In genomic region chr1:230393722-230394121, GRCh38 we compare ENCODE assay signal across 24 cellular contexts. TPM values are rescaled to one million over a fixed set of nuclear protein-coding genes. Genes with fewer than 3 reads are reported as not detected.
DNase-seq lines count a peak whose midpoint lies in the region; ATAC-seq and TF ChIP-seq lines count a peak whose summit lies in the region.
"Had no signal": no experiment of that assay in that cellular context is flagged by ENCODE, and none has a peak within 500 bp of the region (broad histone marks: within the 10 kb centered on the region; RNA-seq: fewer than 3 reads in every experiment).

No MANE protein-coding gene starts in this region.

- no peak overlapping the region for H3K4me3 Mint-ChIP-seq in WTC11
- H3K4me3 Mint-ChIP-seq in nephron progenitor cell: no peak overlapping the region
- H3K4me3 Mint-ChIP-seq: CD14-positive monocyte; CD8-positive, alpha-beta memory T cell; HFFc6 had no signal

- H3K4me1 ChIP-seq in BE2C (peaks cover 9% of the 10 kb centered on the region; the same call in 1 of the 2 replicates), ES-I3 (ENCODE audit: insufficient read depth, low read length) (peaks cover 23% of the 10 kb centered on the region), lower lobe of right lung (no peaks in the 10 kb centered on the region)
- H3K4me1 ChIP-seq: SJSA1 had no signal

- POLR2A ChIA-PET in WTC11 (lab: Charles Lee): no interaction called here

- H3K36me3 ChIP-seq in BE2C (0 out of 2 replicates have a peak, but pooled peaks cover 2% of the 10 kb centered on the region), ES-I3 (ENCODE audit: insufficient read depth, low read length) (no peaks in the 10 kb centered on the region), lower lobe of right lung (no peaks in the 10 kb centered on the region)
- H3K36me3 ChIP-seq: MG63, SJSA1 had no signal

- no peaks in the 10 kb centered on the region for H3K9me3 Mint-ChIP-seq in WTC11
- H3K9me3 Mint-ChIP-seq in nephron progenitor cell: peaks cover 23% of the 10 kb centered on the region

- CTCF ChIA-PET in WTC11 (lab: Charles Lee): interaction anchor here (1.1 to 1.8 kb wide), 2 partner anchors 10 to 188 kb away, joined by 3 to 4 read pairs; no protein-coding TSS in a partner anchor

- H3K4me3 ChIP-seq in BE2C (ENCODE audit: low read depth, low read length): no peak overlapping the region
- H3K4me3 ChIP-seq in lower lobe of right lung: no peak overlapping the region
- H3K4me3 ChIP-seq: MG63, PC-9, SJSA1 had no signal

- H3K9ac ChIP-seq in ES-I3 (ENCODE audit: low read depth, low read length): peak overlapping the region; percentile 35; the same call in 1 of the 2 replicates

- DNase-seq in BE2C (peak; percentile 28), WTC11 (ENCODE audit: low spot score) (no peak), nephron progenitor cell (no peak), glomerular visceral epithelial cell (ENCODE audit: extremely low spot score) (no peak), lower lobe of right lung (no peak)
- DNase-seq: AML-193; CD8-positive, alpha-beta memory T cell; DMS153; DND-41; HFFc6; IMR-90; KG1; MG63; NCI-H2081; NCI-H524; NCI-H82; PC-9; Right ventricle myocardium superior; RPMI8226; T-helper 1 cell had no signal

- no peak overlapping the region for H3K27ac ChIP-seq in lower lobe of right lung
- H3K27ac ChIP-seq: PC-9, SJSA1 had no signal

- H3K36me3 Mint-ChIP-seq in WTC11: no peaks in the 10 kb centered on the region; the same call in 1 of the 2 replicates
- H3K36me3 Mint-ChIP-seq in nephron progenitor cell (ENCODE audit: low read depth): peaks cover 5% of the 10 kb centered on the region
- H3K36me3 Mint-ChIP-seq: CD14-positive monocyte; CD8-positive, alpha-beta memory T cell had no signal

- TF ChIP-seq CTCF in BE2C (IDR thresholded peaks at IDR 0.05; ENCODE audit: low read depth, low read length) (no peak), WTC11 (IDR thresholded peaks at IDR 0.05) (no peak), nephron progenitor cell (IDR thresholded peaks at IDR 0.05) (no peak), lower lobe of right lung (IDR thresholded peaks at IDR 0.05) (no peak)

- H3K9me3 ChIP-seq in BE2C (no peaks in the 10 kb centered on the region), ES-I3 (ENCODE audit: control insufficient read depth, insufficient read depth, low read length) (no peaks in the 10 kb centered on the region), lower lobe of right lung (no peaks in the 10 kb centered on the region)
- H3K9me3 ChIP-seq: MG63, SJSA1 had no signal

- ATAC-seq in WTC11 (no peak), lower lobe of right lung (no peak), HG03159 (IDR thresholded peaks at IDR 0.05; ENCODE audit: unreplicated experiment) (no peak)

- H3K27me3 ChIP-seq in BE2C (no peaks in the 10 kb centered on the region), lower lobe of right lung (ENCODE audit: low read depth) (no peaks in the 10 kb centered on the region)
- H3K27me3 ChIP-seq: MG63, SJSA1 had no signal

- H3K27me3 Mint-ChIP-seq in WTC11 (ENCODE audit: low read depth) (no peaks in the 10 kb centered on the region), nephron progenitor cell (ENCODE audit: low read depth, poor library complexity) (peaks cover 6% of the 10 kb centered on the region)

- H3K27ac Mint-ChIP-seq in WTC11 (peak overlapping the region; percentile 12), nephron progenitor cell (peak overlapping the region; percentile 31)
- H3K27ac Mint-ChIP-seq: CD14-positive monocyte; CD8-positive, alpha-beta memory T cell; HFFc6 had no signal

- peaks cover 49% of the 10 kb centered on the region for H3K4me1 Mint-ChIP-seq in WTC11
- H3K4me1 Mint-ChIP-seq in nephron progenitor cell: peaks cover 12% of the 10 kb centered on the region
- H3K4me1 Mint-ChIP-seq: CD14-positive monocyte; CD8-positive, alpha-beta memory T cell had no signal

- intact Hi-C loops in lower lobe of right lung (cut with DNase I): no loop called here

TF ChIP-seq in WTC11, 78 proteins besides CTCF, POLR2A, EP300 and RAD21:
- TF ChIP-seq ZMAT4 (CRISPR knock-in tag; IDR thresholded peaks at IDR 0.05): no peak
- TF ChIP-seq RORB (CRISPR knock-in tag; IDR thresholded peaks at IDR 0.05): no peak
- no peak for TF ChIP-seq ZNF281 (CRISPR knock-in tag; IDR thresholded peaks at IDR 0.05)
- TF ChIP-seq USF2 (CRISPR knock-in tag; IDR thresholded peaks at IDR 0.05): no peak
- TF ChIP-seq SMAD3 (CRISPR knock-in tag; IDR thresholded peaks at IDR 0.05; ENCODE audit: borderline replicate concordance): no peak
- no peak for TF ChIP-seq PRRX2 (CRISPR knock-in tag; IDR thresholded peaks at IDR 0.05)
- no peak for TF ChIP-seq ZNF219 (CRISPR knock-in tag; IDR thresholded peaks at IDR 0.05; ENCODE audit: borderline replicate concordance)
TF ChIP-seq in WTC11: peak in this region for 0.

RNA-seq across cellular contexts. Expression of gene PGBD5, which starts 32.4 kb away (rescaled TPM):
- polyA plus RNA-seq in BE2C (2012; ENCODE audit: insufficient read depth, insufficient read length, low read depth): 7.0 TPM
- total RNA-seq in WTC11 (2021) (16.7 to 23.8 TPM (median 18.9 TPM) in 3 replicates), lower lobe of right lung (2.3 TPM)
- total RNA-seq: CD8-positive, alpha-beta memory T cell; PC-9 had no signal
- polyA plus RNA-seq: CD14-positive monocyte; CD8-positive, alpha-beta memory T cell had no signal
